Comparison of ENCODE assay signal across 1 cellular context in genomic region chr10:5412277-5412941, GRCh38.
TF ChIP-seq lines count a peak whose summit lies in the region.

A gene with protein sequence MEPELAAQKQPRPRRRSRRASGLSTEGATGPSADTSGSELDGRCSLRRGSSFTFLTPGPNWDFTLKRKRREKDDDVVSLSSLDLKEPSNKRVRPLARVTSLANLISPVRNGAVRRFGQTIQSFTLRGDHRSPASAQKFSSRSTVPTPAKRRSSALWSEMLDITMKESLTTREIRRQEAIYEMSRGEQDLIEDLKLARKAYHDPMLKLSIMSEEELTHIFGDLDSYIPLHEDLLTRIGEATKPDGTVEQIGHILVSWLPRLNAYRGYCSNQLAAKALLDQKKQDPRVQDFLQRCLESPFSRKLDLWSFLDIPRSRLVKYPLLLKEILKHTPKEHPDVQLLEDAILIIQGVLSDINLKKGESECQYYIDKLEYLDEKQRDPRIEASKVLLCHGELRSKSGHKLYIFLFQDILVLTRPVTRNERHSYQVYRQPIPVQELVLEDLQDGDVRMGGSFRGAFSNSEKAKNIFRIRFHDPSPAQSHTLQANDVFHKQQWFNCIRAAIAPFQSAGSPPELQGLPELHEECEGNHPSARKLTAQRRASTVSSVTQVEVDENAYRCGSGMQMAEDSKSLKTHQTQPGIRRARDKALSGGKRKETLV (plus strand): TSS chr10:5412557. CDS start chr10:5412693, 136 bp downstream.

TF ChIP-seq in HepG2, 621 proteins besides CTCF, POLR2A, EP300 and RAD21 (continued from another document and continues in another):
- TF ChIP-seq PAXIP1 (CRISPR knock-in tag; conservative IDR thresholded peaks at IDR 0.05) (no peak), ZNF335 (CRISPR knock-in tag; IDR thresholded peaks at IDR 0.05) (no peak), MZF1 (CRISPR knock-in tag; IDR thresholded peaks at IDR 0.05; ENCODE audit: borderline replicate concordance) (no peak), ZNF121 (CRISPR knock-in tag; IDR thresholded peaks at IDR 0.05) (no peak), MAF1 (CRISPR knock-in tag; IDR thresholded peaks at IDR 0.05; ENCODE audit: borderline replicate concordance) (no peak), STAG1 (CRISPR knock-in tag; IDR thresholded peaks at IDR 0.05) (no peak), CREB1 (IDR thresholded peaks at IDR 0.05) (no peak), CREB1 (CRISPR knock-in tag; IDR thresholded peaks at IDR 0.05) (no peak), ZNF660 (CRISPR knock-in tag; IDR thresholded peaks at IDR 0.05; ENCODE audit: borderline replicate concordance, low read depth) (no peak), NFYC (CRISPR knock-in tag; IDR thresholded peaks at IDR 0.05) (peak; percentile 94), ZNF510 (CRISPR knock-in tag; IDR thresholded peaks at IDR 0.05; ENCODE audit: low read depth) (no peak), ZBTB42 (CRISPR knock-in tag; IDR thresholded peaks at IDR 0.05) (0 out of 2 replicates have a peak, but pooled peaks have one; percentile 56), SP140L (CRISPR knock-in tag; IDR thresholded peaks at IDR 0.05; ENCODE audit: borderline replicate concordance) (no peak), NR3C1 (CRISPR knock-in tag; IDR thresholded peaks at IDR 0.05) (no peak), ISL2 (CRISPR knock-in tag; IDR thresholded peaks at IDR 0.05) (no peak), SPEN (CRISPR knock-in tag; IDR thresholded peaks at IDR 0.05; ENCODE audit: low read depth) (peak; percentile 62; the same call in 1 of the 2 replicates), ZNF10 (CRISPR knock-in tag; IDR thresholded peaks at IDR 0.05; ENCODE audit: borderline replicate concordance, low read depth) (no peak), SRY (CRISPR knock-in tag; IDR thresholded peaks at IDR 0.05) (no peak), ZNF572 (CRISPR knock-in tag; IDR thresholded peaks at IDR 0.05) (no peak), ZNF792 (CRISPR knock-in tag; IDR thresholded peaks at IDR 0.05) (no peak), TCF7 (IDR thresholded peaks at IDR 0.05; ENCODE audit: low read depth) (no peak), ZFP41 (CRISPR knock-in tag; IDR thresholded peaks at IDR 0.05; ENCODE audit: borderline replicate concordance) (no peak), ZNF263 (CRISPR knock-in tag; IDR thresholded peaks at IDR 0.05) (no peak), TBX3 (IDR thresholded peaks at IDR 0.05; ENCODE audit: borderline replicate concordance) (peak; percentile 54; the same call in 1 of the 2 replicates), CREM (IDR thresholded peaks at IDR 0.05) (no peak), CREM (CRISPR knock-in tag; IDR thresholded peaks at IDR 0.05) (no peak), TERF1 (CRISPR knock-in tag; IDR thresholded peaks at IDR 0.05) (no peak)
- TF ChIP-seq, protein P1, sequence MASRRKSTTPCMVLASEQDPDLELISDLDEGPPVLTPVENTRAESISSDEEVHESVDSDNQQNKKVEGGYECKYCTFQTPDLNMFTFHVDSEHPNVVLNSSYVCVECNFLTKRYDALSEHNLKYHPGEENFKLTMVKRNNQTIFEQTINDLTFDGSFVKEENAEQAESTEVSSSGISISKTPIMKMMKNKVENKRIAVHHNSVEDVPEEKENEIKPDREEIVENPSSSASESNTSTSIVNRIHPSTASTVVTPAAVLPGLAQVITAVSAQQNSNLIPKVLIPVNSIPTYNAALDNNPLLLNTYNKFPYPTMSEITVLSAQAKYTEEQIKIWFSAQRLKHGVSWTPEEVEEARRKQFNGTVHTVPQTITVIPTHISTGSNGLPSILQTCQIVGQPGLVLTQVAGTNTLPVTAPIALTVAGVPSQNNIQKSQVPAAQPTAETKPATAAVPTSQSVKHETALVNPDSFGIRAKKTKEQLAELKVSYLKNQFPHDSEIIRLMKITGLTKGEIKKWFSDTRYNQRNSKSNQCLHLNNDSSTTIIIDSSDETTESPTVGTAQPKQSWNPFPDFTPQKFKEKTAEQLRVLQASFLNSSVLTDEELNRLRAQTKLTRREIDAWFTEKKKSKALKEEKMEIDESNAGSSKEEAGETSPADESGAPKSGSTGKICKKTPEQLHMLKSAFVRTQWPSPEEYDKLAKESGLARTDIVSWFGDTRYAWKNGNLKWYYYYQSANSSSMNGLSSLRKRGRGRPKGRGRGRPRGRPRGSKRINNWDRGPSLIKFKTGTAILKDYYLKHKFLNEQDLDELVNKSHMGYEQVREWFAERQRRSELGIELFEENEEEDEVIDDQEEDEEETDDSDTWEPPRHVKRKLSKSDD (CRISPR knock-in tag; IDR thresholded peaks at IDR 0.05; ENCODE audit: low read depth), result no peak
- TF ChIP-seq, protein P2, sequence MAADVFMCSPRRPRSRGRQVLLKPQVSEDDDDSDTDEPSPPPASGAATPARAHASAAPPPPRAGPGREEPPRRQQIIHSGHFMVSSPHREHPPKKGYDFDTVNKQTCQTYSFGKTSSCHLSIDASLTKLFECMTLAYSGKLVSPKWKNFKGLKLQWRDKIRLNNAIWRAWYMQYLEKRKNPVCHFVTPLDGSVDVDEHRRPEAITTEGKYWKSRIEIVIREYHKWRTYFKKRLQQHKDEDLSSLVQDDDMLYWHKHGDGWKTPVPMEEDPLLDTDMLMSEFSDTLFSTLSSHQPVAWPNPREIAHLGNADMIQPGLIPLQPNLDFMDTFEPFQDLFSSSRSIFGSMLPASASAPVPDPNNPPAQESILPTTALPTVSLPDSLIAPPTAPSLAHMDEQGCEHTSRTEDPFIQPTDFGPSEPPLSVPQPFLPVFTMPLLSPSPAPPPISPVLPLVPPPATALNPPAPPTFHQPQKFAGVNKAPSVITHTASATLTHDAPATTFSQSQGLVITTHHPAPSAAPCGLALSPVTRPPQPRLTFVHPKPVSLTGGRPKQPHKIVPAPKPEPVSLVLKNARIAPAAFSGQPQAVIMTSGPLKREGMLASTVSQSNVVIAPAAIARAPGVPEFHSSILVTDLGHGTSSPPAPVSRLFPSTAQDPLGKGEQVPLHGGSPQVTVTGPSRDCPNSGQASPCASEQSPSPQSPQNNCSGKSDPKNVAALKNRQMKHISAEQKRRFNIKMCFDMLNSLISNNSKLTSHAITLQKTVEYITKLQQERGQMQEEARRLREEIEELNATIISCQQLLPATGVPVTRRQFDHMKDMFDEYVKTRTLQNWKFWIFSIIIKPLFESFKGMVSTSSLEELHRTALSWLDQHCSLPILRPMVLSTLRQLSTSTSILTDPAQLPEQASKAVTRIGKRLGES (CRISPR knock-in tag; IDR thresholded peaks at IDR 0.05; ENCODE audit: borderline replicate concordance), result no peak
- TF ChIP-seq, protein P3, sequence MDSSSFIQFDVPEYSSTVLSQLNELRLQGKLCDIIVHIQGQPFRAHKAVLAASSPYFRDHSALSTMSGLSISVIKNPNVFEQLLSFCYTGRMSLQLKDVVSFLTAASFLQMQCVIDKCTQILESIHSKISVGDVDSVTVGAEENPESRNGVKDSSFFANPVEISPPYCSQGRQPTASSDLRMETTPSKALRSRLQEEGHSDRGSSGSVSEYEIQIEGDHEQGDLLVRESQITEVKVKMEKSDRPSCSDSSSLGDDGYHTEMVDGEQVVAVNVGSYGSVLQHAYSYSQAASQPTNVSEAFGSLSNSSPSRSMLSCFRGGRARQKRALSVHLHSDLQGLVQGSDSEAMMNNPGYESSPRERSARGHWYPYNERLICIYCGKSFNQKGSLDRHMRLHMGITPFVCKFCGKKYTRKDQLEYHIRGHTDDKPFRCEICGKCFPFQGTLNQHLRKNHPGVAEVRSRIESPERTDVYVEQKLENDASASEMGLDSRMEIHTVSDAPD (CRISPR knock-in tag; IDR thresholded peaks at IDR 0.05), result no peak
- TF ChIP-seq, protein P4, sequence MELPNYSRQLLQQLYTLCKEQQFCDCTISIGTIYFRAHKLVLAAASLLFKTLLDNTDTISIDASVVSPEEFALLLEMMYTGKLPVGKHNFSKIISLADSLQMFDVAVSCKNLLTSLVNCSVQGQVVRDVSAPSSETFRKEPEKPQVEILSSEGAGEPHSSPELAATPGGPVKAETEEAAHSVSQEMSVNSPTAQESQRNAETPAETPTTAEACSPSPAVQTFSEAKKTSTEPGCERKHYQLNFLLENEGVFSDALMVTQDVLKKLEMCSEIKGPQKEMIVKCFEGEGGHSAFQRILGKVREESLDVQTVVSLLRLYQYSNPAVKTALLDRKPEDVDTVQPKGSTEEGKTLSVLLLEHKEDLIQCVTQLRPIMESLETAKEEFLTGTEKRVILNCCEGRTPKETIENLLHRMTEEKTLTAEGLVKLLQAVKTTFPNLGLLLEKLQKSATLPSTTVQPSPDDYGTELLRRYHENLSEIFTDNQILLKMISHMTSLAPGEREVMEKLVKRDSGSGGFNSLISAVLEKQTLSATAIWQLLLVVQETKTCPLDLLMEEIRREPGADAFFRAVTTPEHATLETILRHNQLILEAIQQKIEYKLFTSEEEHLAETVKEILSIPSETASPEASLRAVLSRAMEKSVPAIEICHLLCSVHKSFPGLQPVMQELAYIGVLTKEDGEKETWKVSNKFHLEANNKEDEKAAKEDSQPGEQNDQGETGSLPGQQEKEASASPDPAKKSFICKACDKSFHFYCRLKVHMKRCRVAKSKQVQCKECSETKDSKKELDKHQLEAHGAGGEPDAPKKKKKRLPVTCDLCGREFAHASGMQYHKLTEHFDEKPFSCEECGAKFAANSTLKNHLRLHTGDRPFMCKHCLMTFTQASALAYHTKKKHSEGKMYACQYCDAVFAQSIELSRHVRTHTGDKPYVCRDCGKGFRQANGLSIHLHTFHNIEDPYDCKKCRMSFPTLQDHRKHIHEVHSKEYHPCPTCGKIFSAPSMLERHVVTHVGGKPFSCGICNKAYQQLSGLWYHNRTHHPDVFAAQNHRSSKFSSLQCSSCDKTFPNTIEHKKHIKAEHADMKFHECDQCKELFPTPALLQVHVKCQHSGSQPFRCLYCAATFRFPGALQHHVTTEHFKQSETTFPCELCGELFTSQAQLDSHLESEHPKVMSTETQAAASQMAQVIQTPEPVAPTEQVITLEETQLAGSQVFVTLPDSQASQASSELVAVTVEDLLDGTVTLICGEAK (IDR thresholded peaks at IDR 0.05), result no peak
- TF ChIP-seq, protein P4 (CRISPR knock-in tag; IDR thresholded peaks at IDR 0.05), result no peak
